Comparison of ENCODE assay signal across 19 cellular contexts in the genomic region with DNA sequence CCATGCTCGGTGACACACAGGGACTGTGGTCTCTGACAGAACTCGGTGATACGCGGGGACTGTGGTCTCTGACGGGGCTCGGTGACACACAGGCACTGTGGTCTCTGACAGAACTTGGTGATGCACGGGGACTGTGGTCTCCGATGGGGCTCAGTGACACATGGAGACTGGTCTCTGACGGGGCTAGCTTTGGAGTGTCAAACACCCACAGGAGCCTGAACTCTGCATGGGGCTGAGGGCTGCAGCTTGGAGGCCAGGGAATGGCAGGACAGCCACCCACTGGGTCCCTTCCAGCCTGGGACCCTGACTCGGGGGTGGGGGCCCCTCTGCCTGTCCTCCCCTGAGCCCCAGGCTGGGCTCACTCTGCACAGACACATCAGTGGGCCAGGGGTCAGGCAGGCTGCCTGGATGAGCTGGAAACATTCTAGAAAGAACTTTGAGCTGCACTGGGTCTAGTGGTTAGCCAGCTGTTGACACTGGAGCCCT. TPM values are rescaled to one million over a fixed set of nuclear protein-coding genes. Genes with fewer than 3 reads are reported as not detected.
"Had no signal": no experiment of that assay in that cellular context is flagged by ENCODE, and none has a peak within 500 bp of the region (broad histone marks: within the 10 kb centered on the region; RNA-seq: fewer than 3 reads in every experiment).

No MANE protein-coding gene starts in this region.

- H3K4me3 ChIP-seq: body of pancreas, lower lobe of right lung, stomach, tibial artery had no signal

- FAIRE-seq: TTC549 had no signal

- H3K4me1 Mint-ChIP-seq: naive thymus-derived CD8-positive, alpha-beta T cell had no signal

- ATAC-seq: body of pancreas; esophagus mucosa; left cardiac atrium; lower lobe of right lung; naive thymus-derived CD8-positive, alpha-beta T cell; right cardiac atrium had no signal

- H3K9me3 ChIP-seq: body of pancreas, lower lobe of right lung, stomach, tibial artery had no signal

- H3K4me1 ChIP-seq: body of pancreas, lower lobe of right lung, stomach, tibial artery had no signal

- H3K27ac ChIP-seq: body of pancreas, lower lobe of right lung, stomach, tibial artery had no signal

- DNase-seq: activated CD4-positive, alpha-beta T cell treated with anti-CD3 and anti-CD28 coated beads, Interleukin-2, amount 50 U/mL, for 48 hours; activated CD4-positive, CD25-positive, alpha-beta regulatory T cell; activated naive CD4-positive, alpha-beta T cell treated with Interleukin-2 at 50 U/mL for 16 hours; amniotic stem cell; body of pancreas; hypothalamus; left cardiac atrium; lower lobe of right lung; naive thymus-derived CD8-positive, alpha-beta T cell; nucleus accumbens; right cardiac atrium; SHP77 treated with DMSO at 0.1 percent for 48 hours; stimulated activated CD4-positive, alpha-beta T cell treated with anti-CD3 and anti-CD28 coated beads, Interleukin-2, amount 100 ng/mL, for 24 hours; stomach had no signal

- H3K27ac Mint-ChIP-seq: naive thymus-derived CD8-positive, alpha-beta T cell; progenitor cell of endocrine pancreas; T-helper 1 cell treated with Interleukin-12 subunit alpha and Interleukin-12 subunit beta and Interleukin-4 antibody, amounts not matched to agents 30 μg/mL and 1 μg/mL, for 36 hours had no signal

- H3K4me3 Mint-ChIP-seq: naive thymus-derived CD8-positive, alpha-beta T cell; T-helper 1 cell treated with Interleukin-12 subunit alpha and Interleukin-12 subunit beta and Interleukin-4 antibody, amounts not matched to agents 30 μg/mL and 1 μg/mL, for 36 hours had no signal

- H3K36me3 Mint-ChIP-seq: naive thymus-derived CD8-positive, alpha-beta T cell had no signal

- H3K9me3 Mint-ChIP-seq: naive thymus-derived CD8-positive, alpha-beta T cell; T-helper 1 cell treated with Interleukin-12 subunit alpha and Interleukin-12 subunit beta and Interleukin-4 antibody, amounts not matched to agents 30 μg/mL and 1 μg/mL, for 36 hours had no signal

- H3K27me3 Mint-ChIP-seq: naive thymus-derived CD8-positive, alpha-beta T cell; progenitor cell of endocrine pancreas had no signal

- H3K36me3 ChIP-seq: lower lobe of right lung, stomach, tibial artery had no signal

RNA-seq across cellular contexts. Expression of a gene that starts 49.7 kb away (rescaled TPM):
- total RNA-seq: esophagus mucosa had no signal
